ENCODE assay signal across 1 cellular context in the genomic region with DNA sequence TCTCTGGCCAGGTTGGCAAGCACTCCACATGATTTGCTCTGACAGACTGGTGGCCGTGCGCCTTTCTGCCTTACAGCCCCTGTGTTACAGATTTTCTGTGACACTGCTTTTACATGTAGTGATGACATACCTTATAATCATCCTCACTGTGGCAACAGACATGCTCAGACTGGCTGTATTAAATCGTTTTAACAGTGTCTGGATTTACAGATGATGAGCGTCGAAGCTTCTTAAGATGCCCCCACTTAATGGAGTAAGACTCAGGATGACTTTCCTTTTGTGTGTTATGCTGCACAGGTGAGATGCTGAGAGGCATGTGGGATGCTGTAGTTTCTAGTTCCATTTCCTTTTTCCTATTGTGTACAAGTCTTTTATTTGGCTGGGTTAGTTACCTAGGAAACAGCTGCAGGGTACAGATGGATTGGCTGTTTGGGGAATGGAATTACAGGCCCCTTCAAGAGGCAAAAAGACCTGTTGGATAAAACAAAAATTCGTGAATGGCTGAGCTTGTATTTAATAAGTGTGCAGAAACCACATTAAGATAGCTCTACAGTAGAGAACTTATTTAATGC.
TF ChIP-seq lines count a peak whose summit lies in the region.

No MANE protein-coding gene starts in this region.

TF ChIP-seq in GM23338, 12 proteins besides CTCF, POLR2A, EP300 and RAD21 (continued from another document):
- TF ChIP-seq, protein P1, sequence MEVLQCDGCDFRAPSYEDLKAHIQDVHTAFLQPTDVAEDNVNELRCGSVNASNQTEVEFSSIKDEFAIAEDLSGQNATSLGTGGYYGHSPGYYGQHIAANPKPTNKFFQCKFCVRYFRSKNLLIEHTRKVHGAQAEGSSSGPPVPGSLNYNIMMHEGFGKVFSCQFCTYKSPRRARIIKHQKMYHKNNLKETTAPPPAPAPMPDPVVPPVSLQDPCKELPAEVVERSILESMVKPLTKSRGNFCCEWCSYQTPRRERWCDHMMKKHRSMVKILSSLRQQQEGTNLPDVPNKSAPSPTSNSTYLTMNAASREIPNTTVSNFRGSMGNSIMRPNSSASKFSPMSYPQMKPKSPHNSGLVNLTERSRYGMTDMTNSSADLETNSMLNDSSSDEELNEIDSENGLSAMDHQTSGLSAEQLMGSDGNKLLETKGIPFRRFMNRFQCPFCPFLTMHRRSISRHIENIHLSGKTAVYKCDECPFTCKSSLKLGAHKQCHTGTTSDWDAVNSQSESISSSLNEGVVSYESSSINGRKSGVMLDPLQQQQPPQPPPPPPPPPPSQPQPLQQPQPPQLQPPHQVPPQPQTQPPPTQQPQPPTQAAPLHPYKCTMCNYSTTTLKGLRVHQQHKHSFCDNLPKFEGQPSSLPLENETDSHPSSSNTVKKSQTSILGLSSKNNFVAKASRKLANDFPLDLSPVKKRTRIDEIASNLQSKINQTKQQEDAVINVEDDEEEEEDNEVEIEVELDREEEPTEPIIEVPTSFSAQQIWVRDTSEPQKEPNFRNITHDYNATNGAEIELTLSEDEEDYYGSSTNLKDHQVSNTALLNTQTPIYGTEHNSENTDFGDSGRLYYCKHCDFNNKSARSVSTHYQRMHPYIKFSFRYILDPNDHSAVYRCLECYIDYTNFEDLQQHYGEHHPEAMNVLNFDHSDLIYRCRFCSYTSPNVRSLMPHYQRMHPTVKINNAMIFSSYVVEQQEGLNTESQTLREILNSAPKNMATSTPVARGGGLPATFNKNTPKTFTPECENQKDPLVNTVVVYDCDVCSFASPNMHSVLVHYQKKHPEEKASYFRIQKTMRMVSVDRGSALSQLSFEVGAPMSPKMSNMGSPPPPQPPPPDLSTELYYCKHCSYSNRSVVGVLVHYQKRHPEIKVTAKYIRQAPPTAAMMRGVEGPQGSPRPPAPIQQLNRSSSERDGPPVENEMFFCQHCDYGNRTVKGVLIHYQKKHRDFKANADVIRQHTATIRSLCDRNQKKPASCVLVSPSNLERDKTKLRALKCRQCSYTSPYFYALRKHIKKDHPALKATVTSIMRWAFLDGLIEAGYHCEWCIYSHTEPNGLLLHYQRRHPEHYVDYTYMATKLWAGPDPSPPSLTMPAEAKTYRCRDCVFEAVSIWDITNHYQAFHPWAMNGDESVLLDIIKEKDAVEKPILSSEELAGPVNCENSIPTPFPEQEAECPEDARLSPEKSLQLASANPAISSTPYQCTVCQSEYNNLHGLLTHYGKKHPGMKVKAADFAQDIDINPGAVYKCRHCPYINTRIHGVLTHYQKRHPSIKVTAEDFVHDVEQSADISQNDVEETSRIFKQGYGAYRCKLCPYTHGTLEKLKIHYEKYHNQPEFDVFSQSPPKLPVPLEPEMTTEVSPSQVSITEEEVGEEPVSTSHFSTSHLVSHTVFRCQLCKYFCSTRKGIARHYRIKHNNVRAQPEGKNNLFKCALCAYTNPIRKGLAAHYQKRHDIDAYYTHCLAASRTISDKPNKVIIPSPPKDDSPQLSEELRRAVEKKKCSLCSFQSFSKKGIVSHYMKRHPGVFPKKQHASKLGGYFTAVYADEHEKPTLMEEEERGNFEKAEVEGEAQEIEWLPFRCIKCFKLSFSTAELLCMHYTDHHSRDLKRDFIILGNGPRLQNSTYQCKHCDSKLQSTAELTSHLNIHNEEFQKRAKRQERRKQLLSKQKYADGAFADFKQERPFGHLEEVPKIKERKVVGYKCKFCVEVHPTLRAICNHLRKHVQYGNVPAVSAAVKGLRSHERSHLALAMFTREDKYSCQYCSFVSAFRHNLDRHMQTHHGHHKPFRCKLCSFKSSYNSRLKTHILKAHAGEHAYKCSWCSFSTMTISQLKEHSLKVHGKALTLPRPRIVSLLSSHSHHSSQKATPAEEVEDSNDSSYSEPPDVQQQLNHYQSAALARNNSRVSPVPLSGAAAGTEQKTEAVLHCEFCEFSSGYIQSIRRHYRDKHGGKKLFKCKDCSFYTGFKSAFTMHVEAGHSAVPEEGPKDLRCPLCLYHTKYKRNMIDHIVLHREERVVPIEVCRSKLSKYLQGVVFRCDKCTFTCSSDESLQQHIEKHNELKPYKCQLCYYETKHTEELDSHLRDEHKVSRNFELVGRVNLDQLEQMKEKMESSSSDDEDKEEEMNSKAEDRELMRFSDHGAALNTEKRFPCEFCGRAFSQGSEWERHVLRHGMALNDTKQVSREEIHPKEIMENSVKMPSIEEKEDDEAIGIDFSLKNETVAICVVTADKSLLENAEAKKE (CRISPR knock-in tag; IDR thresholded peaks at IDR 0.05), result no peak
- TF ChIP-seq, protein P2, sequence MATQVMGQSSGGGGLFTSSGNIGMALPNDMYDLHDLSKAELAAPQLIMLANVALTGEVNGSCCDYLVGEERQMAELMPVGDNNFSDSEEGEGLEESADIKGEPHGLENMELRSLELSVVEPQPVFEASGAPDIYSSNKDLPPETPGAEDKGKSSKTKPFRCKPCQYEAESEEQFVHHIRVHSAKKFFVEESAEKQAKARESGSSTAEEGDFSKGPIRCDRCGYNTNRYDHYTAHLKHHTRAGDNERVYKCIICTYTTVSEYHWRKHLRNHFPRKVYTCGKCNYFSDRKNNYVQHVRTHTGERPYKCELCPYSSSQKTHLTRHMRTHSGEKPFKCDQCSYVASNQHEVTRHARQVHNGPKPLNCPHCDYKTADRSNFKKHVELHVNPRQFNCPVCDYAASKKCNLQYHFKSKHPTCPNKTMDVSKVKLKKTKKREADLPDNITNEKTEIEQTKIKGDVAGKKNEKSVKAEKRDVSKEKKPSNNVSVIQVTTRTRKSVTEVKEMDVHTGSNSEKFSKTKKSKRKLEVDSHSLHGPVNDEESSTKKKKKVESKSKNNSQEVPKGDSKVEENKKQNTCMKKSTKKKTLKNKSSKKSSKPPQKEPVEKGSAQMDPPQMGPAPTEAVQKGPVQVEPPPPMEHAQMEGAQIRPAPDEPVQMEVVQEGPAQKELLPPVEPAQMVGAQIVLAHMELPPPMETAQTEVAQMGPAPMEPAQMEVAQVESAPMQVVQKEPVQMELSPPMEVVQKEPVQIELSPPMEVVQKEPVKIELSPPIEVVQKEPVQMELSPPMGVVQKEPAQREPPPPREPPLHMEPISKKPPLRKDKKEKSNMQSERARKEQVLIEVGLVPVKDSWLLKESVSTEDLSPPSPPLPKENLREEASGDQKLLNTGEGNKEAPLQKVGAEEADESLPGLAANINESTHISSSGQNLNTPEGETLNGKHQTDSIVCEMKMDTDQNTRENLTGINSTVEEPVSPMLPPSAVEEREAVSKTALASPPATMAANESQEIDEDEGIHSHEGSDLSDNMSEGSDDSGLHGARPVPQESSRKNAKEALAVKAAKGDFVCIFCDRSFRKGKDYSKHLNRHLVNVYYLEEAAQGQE (IDR thresholded peaks at IDR 0.05; ENCODE audit: unreplicated experiment), result no peak
